ENCODE assay signal across 25 cellular contexts in genomic region chr15:45249125-45249780, GRCh38. TPM values are rescaled to one million over a fixed set of nuclear protein-coding genes. Genes with fewer than 3 reads are reported as not detected.
"Had no signal": no experiment of that assay in that cellular context is flagged by ENCODE, and none has a peak within 500 bp of the region (broad histone marks: within the 10 kb centered on the region; RNA-seq: fewer than 3 reads in every experiment).

No MANE protein-coding gene starts in this region.

- H3K4me3 ChIP-seq: heart left ventricle, right lobe of liver, skin epidermis, testis, vagina had no signal

- H3K27me3 ChIP-seq: heart left ventricle, right lobe of liver, testis, vagina had no signal

- H3K4me3 Mint-ChIP-seq: activated CD8-positive, alpha-beta T cell treated with anti-CD3 and anti-CD28 coated beads, Interleukin-2, amount 10 ng/mL, durations not matched to agents 7 days and 5 days; activated naive CD8-positive, alpha-beta T cell; activated T-helper 17 cell treated with anti-CD3 and anti-CD28 coated beads, Interleukin-2, amount 50 U/mL, for 72 hours; memory B cell; naive B cell; stimulated activated naive B cell treated with anti-CD40 and anti-IgM and Interleukin-4, amounts not matched to agents 10 μg/mL and 1 μg/mL and 100 μg/mL, for 72 hours; type B pancreatic cell had no signal

- DNase-seq: activated CD4-positive, alpha-beta T cell treated with anti-CD3 and anti-CD28 coated beads, Interleukin-2, amount 50 U/mL, for 1 hour; activated CD4-positive, CD25-positive, alpha-beta regulatory T cell treated with anti-CD3 and anti-CD28 coated beads, Interleukin-2, amount 50 U/mL, for 72 hours; activated CD8-positive, alpha-beta T cell treated with anti-CD3 and anti-CD28 coated beads, Interleukin-2, amount 10 ng/mL, durations not matched to agents 7 days and 5 days; activated T-cell treated with anti-CD3 and anti-CD28 coated beads, Interleukin-2, amount 50 U/mL, for 1 hour; cerebellar nuclear complex; heart left ventricle; naive B cell; nucleus accumbens; right lobe of liver; stimulated activated CD8-positive, alpha-beta memory T cell treated with anti-CD3 and anti-CD28 coated beads, Interleukin-4, amount 100 ng/mL, for 48 hours; stimulated activated naive B cell treated with anti-CD40 and anti-IgM and Interleukin-4, amounts not matched to agents 10 μg/mL and 1 μg/mL and 100 μg/mL, for 72 hours; testis; WERI-Rb-1 had no signal

- H3K36me3 ChIP-seq: right lobe of liver, vagina, WERI-Rb-1 had no signal

- H3K9me3 ChIP-seq: right lobe of liver, testis, vagina had no signal

- H3K27ac Mint-ChIP-seq: activated CD8-positive, alpha-beta T cell treated with anti-CD3 and anti-CD28 coated beads, Interleukin-2, amount 10 ng/mL, durations not matched to agents 7 days and 5 days; activated naive CD8-positive, alpha-beta T cell; activated T-helper 17 cell treated with anti-CD3 and anti-CD28 coated beads, Interleukin-2, amount 50 U/mL, for 72 hours; memory B cell; naive B cell; stimulated activated naive B cell treated with anti-CD40 and anti-IgM and Interleukin-4, amounts not matched to agents 10 μg/mL and 1 μg/mL and 100 μg/mL, for 72 hours; type B pancreatic cell had no signal

- H3K4me1 ChIP-seq: heart left ventricle, testis, vagina had no signal

- ATAC-seq: activated CD8-positive, alpha-beta T cell treated with anti-CD3 and anti-CD28 coated beads, Interleukin-2, amount 10 ng/mL, durations not matched to agents 7 days and 5 days; activated T-helper 17 cell treated with anti-CD3 and anti-CD28 coated beads, Interleukin-2, amount 50 U/mL, for 72 hours; heart left ventricle; stimulated activated naive B cell treated with anti-CD40 and anti-IgM and Interleukin-4, amounts not matched to agents 10 μg/mL and 1 μg/mL and 100 μg/mL, for 72 hours had no signal

- H3K36me3 Mint-ChIP-seq: type B pancreatic cell had no signal

- H3K27me3 Mint-ChIP-seq: activated naive CD8-positive, alpha-beta T cell; activated T-helper 17 cell treated with anti-CD3 and anti-CD28 coated beads, Interleukin-2, amount 50 U/mL, for 72 hours; memory B cell; type B pancreatic cell had no signal

- H3K27ac ChIP-seq: epithelial cell of prostate, heart left ventricle, right lobe of liver, skin epidermis, testis, vagina, WERI-Rb-1 had no signal

- H3K4me1 Mint-ChIP-seq: activated T-helper 17 cell treated with anti-CD3 and anti-CD28 coated beads, Interleukin-2, amount 50 U/mL, for 72 hours; memory B cell; naive B cell; stimulated activated naive B cell treated with anti-CD40 and anti-IgM and Interleukin-4, amounts not matched to agents 10 μg/mL and 1 μg/mL and 100 μg/mL, for 72 hours had no signal

RNA-seq across cellular contexts. Expression of gene SLC28A2, which starts 2.8 kb away (rescaled TPM):
- total RNA-seq: activated CD8-positive, alpha-beta T cell treated with anti-CD3 and anti-CD28 coated beads, Interleukin-2, amount 10 ng/mL, durations not matched to agents 7 days and 5 days; activated T-helper 17 cell treated with anti-CD3 and anti-CD28 coated beads, Interleukin-2, amount 50 U/mL, for 72 hours; bronchial epithelial cell; fibroblast of villous mesenchyme; heart left ventricle; lower leg skin; T-helper 2 cell treated with Interferon-gamma antibody and Interleukin-4, amounts not matched to agents 100 ng/mL and 5 ng/mL, for 36 hours; vagina had no signal
- polyA plus RNA-seq: heart left ventricle, neural cell had no signal
